In genomic region chr18:21117385-21118135, GRCh38 we compare ENCODE assay signal across 11 cellular contexts. TPM values are rescaled to one million over a fixed set of nuclear protein-coding genes. Genes with fewer than 3 reads are reported as not detected.
DNase-seq lines count a peak whose midpoint lies in the region; ATAC-seq and TF ChIP-seq lines count a peak whose summit lies in the region.
"Had no signal": no experiment of that assay in that cellular context is flagged by ENCODE, and none has a peak within 500 bp of the region (broad histone marks: within the 10 kb centered on the region; RNA-seq: fewer than 3 reads in every experiment).

No MANE protein-coding gene starts in this region.

- no peak for DNase-seq in RWPE2 (ENCODE audit: low spot score)
- DNase-seq in fibroblast of pulmonary artery (ENCODE audit: low read depth), result peak; percentile 79
- DNase-seq in psoas muscle, result no peak
- no peak for DNase-seq in kidney tubule cell (ENCODE audit: low spot score)
- DNase-seq in SK-N-DZ (ENCODE audit: low spot score), result no peak
- DNase-seq in left colon, result no peak
- DNase-seq: DND-41; natural killer cell; stimulated activated naive CD4-positive, alpha-beta T cell treated with Interleukin-2 at 50 U/mL for 16 hours had no signal

- ATAC-seq in RWPE2 (ENCODE audit: low read depth) (0 out of 3 replicates have a peak, but pooled peaks have one; percentile 35), psoas muscle (peak in 3 of 4 donors; percentile 39 to 62 (median 46)), left colon (no peak), HG03196 (IDR thresholded peaks at IDR 0.05; ENCODE audit: unreplicated experiment) (no peak)

- WGBS in psoas muscle, 3 donors, result 58 to 63% (median 62%) methylated on average over 5 of the region's 5 CpGs

- H3K4me2 ChIP-seq in BLaER1 treated with 17β-estradiol and CSF1 and Interleukin-3, amounts not matched to agents 10 nM and 100 nM, result peak overlapping the region; percentile 19 to 88 (median 55); a peak in 20 of 22 replicates

- H3K27ac ChIP-seq in BLaER1 treated with 17β-estradiol and CSF1 and Interleukin-3, amounts not matched to agents 10 nM and 100 nM, result peak overlapping the region in 8 of 11 experiments; percentile 21 to 70 (median 50); a peak in 11 of 22 replicates
- no peak overlapping the region for H3K27ac ChIP-seq in RWPE2 (ENCODE audit: poor library complexity, severe bottlenecking)
- peak overlapping the region; percentile 9 for H3K27ac ChIP-seq in psoas muscle

- H3K27me3 ChIP-seq in BLaER1 treated with 17β-estradiol and CSF1 and Interleukin-3, amounts not matched to agents 10 nM and 100 nM, result no peaks in the 10 kb centered on the region
- no peaks in the 10 kb centered on the region for H3K27me3 ChIP-seq in RWPE2 (ENCODE audit: insufficient read depth, poor library complexity, severe bottlenecking)
- no peaks in the 10 kb centered on the region for H3K27me3 ChIP-seq in psoas muscle (ENCODE audit: insufficient read depth in 3 of 3, low read length in 2 of 3)

- H3K4me3 ChIP-seq in BLaER1 treated with 17β-estradiol and CSF1 and Interleukin-3, amounts not matched to agents 10 nM and 100 nM, result peak overlapping the region in 3 of 10 experiments; percentile 3 to 19 (median 5); a peak in 2 of 20 replicates
- H3K4me3 ChIP-seq in RWPE2 (ENCODE audit: severe bottlenecking) (no peak overlapping the region), fibroblast of pulmonary artery (replicated peaks; ENCODE audit: low read depth, low read length) (no peak overlapping the region), psoas muscle (no peak overlapping the region)

- intact Hi-C loops in psoas muscle (cut with DNase I), result loop anchor here (10.0 kb wide), 3 partner anchors 53 to 143 kb away; no protein-coding TSS in a partner anchor
- intact Hi-C loops in left colon (cut with DNase I, micrococcal nuclease), result no loop called here

- H3K9me3 ChIP-seq in BLaER1 treated with 17β-estradiol and CSF1 and Interleukin-3, amounts not matched to agents 10 nM and 100 nM (replicated peaks in 1 of 11), result no peaks in the 10 kb centered on the region
- no peaks in the 10 kb centered on the region for H3K9me3 ChIP-seq in RWPE2 (ENCODE audit: severe bottlenecking)
- H3K9me3 ChIP-seq in psoas muscle, result no peaks in the 10 kb centered on the region

- TF ChIP-seq CTCF in RWPE2 (IDR thresholded peaks at IDR 0.05; ENCODE audit: poor library complexity, severe bottlenecking) (no peak), fibroblast of pulmonary artery (IDR thresholded peaks at IDR 0.05; ENCODE audit: low read length, missing control alignments) (no peak), psoas muscle (IDR thresholded peaks at IDR 0.05) (no peak)

- peak overlapping the region in 5 of 11 experiments; percentile 9 to 64 (median 26); a peak in 8 of 22 replicates for H3K9ac ChIP-seq in BLaER1 treated with 17β-estradiol and CSF1 and Interleukin-3, amounts not matched to agents 10 nM and 100 nM

- peaks cover 13 to 59% (median 27%) of the 10 kb centered on the region in 10 experiments for H3K4me1 ChIP-seq in BLaER1 treated with 17β-estradiol and CSF1 and Interleukin-3, amounts not matched to agents 10 nM and 100 nM
- no peaks in the 10 kb centered on the region for H3K4me1 ChIP-seq in RWPE2 (ENCODE audit: insufficient read depth, poor library complexity, severe bottlenecking)
- H3K4me1 ChIP-seq in psoas muscle, result peaks cover 6% of the 10 kb centered on the region

- H4K20me1 ChIP-seq in BLaER1 treated with 17β-estradiol and CSF1 and Interleukin-3, amounts not matched to agents 10 nM and 100 nM, result no peaks in the 10 kb centered on the region

- H3K36me3 ChIP-seq in BLaER1 treated with 17β-estradiol and CSF1 and Interleukin-3, amounts not matched to agents 10 nM and 100 nM, result no peaks in the 10 kb centered on the region
- H3K36me3 ChIP-seq in RWPE2 (ENCODE audit: low read depth) (no peaks in the 10 kb centered on the region), psoas muscle (ENCODE audit: insufficient read depth in 1 of 2, low read depth in 1 of 2) (no peaks in the 10 kb centered on the region)

RNA-seq across cellular contexts. Expression of gene ROCK1, which starts 5.9 kb away (rescaled TPM):
- total RNA-seq in psoas muscle, result 10 to 100 TPM; 10.4 to 14.6 (median 12.3) TPM
- polyA plus RNA-seq in psoas muscle, result 10 to 100 TPM in 2 of 3 donors, 1 to 10 TPM in 1; 4.9 to 16.0 (median 13.5) TPM
- polyA plus RNA-seq in SK-N-DZ (2014; cell fraction: cytosol; rRNA removed), result 8.7 and 10.0 TPM in 2 replicates
- 13.8 and 17.8 TPM in 2 replicates for polyA plus RNA-seq in SK-N-DZ (2014; cell fraction: nucleus; rRNA removed)
- 10 to 100 TPM; 35.8 to 36.7 TPM for total RNA-seq in left colon

Comparison
In these comparisons a context has a peak if more than half of its experiments do, and no peak if none do; other contexts are left out.
1. ATAC-seq: peak in RWPE2 (single experiment) and psoas muscle (3 of 4); none in left colon (single experiment) and HG03196 (single experiment).
2. intact Hi-C loops: an anchor here in psoas muscle (10.0 kb wide); none called in left colon.